14 cellular contexts compared by ENCODE assay signal in genomic region chr4:7195138-7195510, GRCh38. TPM values are rescaled to one million over a fixed set of nuclear protein-coding genes. Genes with fewer than 3 reads are reported as not detected.
DNase-seq lines count a peak whose midpoint lies in the region; ATAC-seq and TF ChIP-seq lines count a peak whose summit lies in the region.
"Had no signal": no experiment of that assay in that cellular context is flagged by ENCODE, and none has a peak within 500 bp of the region (broad histone marks: within the 10 kb centered on the region; RNA-seq: fewer than 3 reads in every experiment).

No MANE protein-coding gene starts in this region.

- no peak overlapping the region for H2AFZ ChIP-seq in PC-9

- peaks cover 0 to 2% (median 0%) of the 10 kb centered on the region in 11 donors for H3K9me3 Mint-ChIP-seq in naive thymus-derived CD4-positive, alpha-beta T cell
- H3K9me3 Mint-ChIP-seq: CD4-positive, alpha-beta T cell had no signal

- H3F3A ChIP-seq in PC-9 (ENCODE audit: insufficient read depth, low read depth), result peaks cover 35% of the 10 kb centered on the region

- CTCF ChIA-PET in PC-9 (lab: Charles Lee), result interaction anchor here (0.6 to 1.3 kb wide), 4 partner anchors 16 to 720 kb away, joined by 3 to 14 read pairs (median 4); no protein-coding TSS in a partner anchor
- CTCF ChIA-PET in naive thymus-derived CD4-positive, alpha-beta T cell (lab: Charles Lee), result interaction anchor here (1.0 kb wide), 1 partner anchor 607 kb away, joined by 3 read pairs; no protein-coding TSS in a partner anchor

- no peak for TF ChIP-seq CTCF in PC-9 (conservative IDR thresholded peaks at IDR 0.05)
- TF ChIP-seq CTCF in left lung (IDR thresholded peaks at IDR 0.05), result no peak
- TF ChIP-seq CTCF in spleen (IDR thresholded peaks at IDR 0.05 in 8 of 11, conservative IDR thresholded peaks at IDR 0.05 in 3 of 11), result no peak

- peak overlapping the region in 1 of 10 donors; percentile 16 for H3K4me3 Mint-ChIP-seq in naive thymus-derived CD4-positive, alpha-beta T cell
- H3K4me3 Mint-ChIP-seq: CD4-positive, alpha-beta T cell had no signal

- WGBS in spleen, 5 donors, result 78 to 92% (median 80%) methylated on average over 4 to 5 of the region's 5 CpGs

- intact Hi-C loops in PC-9 (cut with micrococcal nuclease; ENCODE audit: unreplicated experiment), result loop anchor here (5.0 kb wide), 4 partner anchors 87 to 987 kb away; no protein-coding TSS in a partner anchor
- intact Hi-C loops in left lung (cut with DNase I), result loop anchor here in 1 of 2 donors (10.0 kb wide), 1 partner anchor 530 kb away; no protein-coding TSS in a partner anchor
- intact Hi-C loops in spleen (cut with DNase I; ENCODE audit: low total_unique reads), result no loop called here
- intact Hi-C loops in naive thymus-derived CD4-positive, alpha-beta T cell (cut with micrococcal nuclease), result loop anchor here in 1 of 2 donors (5.0 kb wide), 1 partner anchor 142 kb away; no protein-coding TSS in a partner anchor

- H3K36me3 ChIP-seq in H7 (replicated peaks; ENCODE audit: control insufficient read depth, insufficient read depth, low read length) (no peaks in the 10 kb centered on the region), PC-9 (ENCODE audit: low read depth) (no peaks in the 10 kb centered on the region), left lung (no peaks in the 10 kb centered on the region), spleen (no peaks in the 10 kb centered on the region)
- no peaks in the 10 kb centered on the region for H3K36me3 ChIP-seq in naive thymus-derived CD4-positive, alpha-beta T cell (ENCODE audit: control insufficient read depth in 2 of 3, insufficient read depth in 3 of 3, low read length in 3 of 3)

- no peaks in the 10 kb centered on the region for H4K20me1 ChIP-seq in PC-9 (ENCODE audit: insufficient read depth)

- DNase-seq in H7 (peak; percentile 17), PC-9 (no peak), left lung (peak; percentile 29 to 37), spleen (peak; percentile 49), kidney glomerular epithelial cell (lab: John Stamatoyannopoulos, UW) (no peak), foreskin melanocyte (no peak)
- DNase-seq in naive thymus-derived CD4-positive, alpha-beta T cell, result no peak
- DNase-seq: CD4-positive, alpha-beta T cell; NCI-H1436; NCI-H2081 treated with DMSO at 0.1 percent for 48 hours; NK-92 treated with Interleukin-12 subunit alpha and Interleukin-12 subunit beta, amount 100 ng/mL, for 24 hours; OCI-M1 had no signal

- peaks cover 32 to 61% (median 47%) of the 10 kb centered on the region in 5 donors for H3K27me3 Mint-ChIP-seq in naive thymus-derived CD4-positive, alpha-beta T cell

- H3K27ac Mint-ChIP-seq in naive thymus-derived CD4-positive, alpha-beta T cell, result no peak overlapping the region
- H3K27ac Mint-ChIP-seq: CD4-positive, alpha-beta T cell had no signal

- H3K36me3 Mint-ChIP-seq in naive thymus-derived CD4-positive, alpha-beta T cell, result no peaks in the 10 kb centered on the region

- H3K9me3 ChIP-seq in PC-9 (ENCODE audit: insufficient read depth, low read depth), result no peaks in the 10 kb centered on the region
- no peaks in the 10 kb centered on the region for H3K9me3 ChIP-seq in left lung
- H3K9me3 ChIP-seq in spleen, result no peaks in the 10 kb centered on the region
- no peaks in the 10 kb centered on the region for H3K9me3 ChIP-seq in naive thymus-derived CD4-positive, alpha-beta T cell (ENCODE audit: control insufficient read depth in 2 of 3, low read length in 3 of 3)

- H3K4me1 ChIP-seq in PC-9 (replicated peaks; ENCODE audit: insufficient read depth) (peaks cover 62% of the 10 kb centered on the region), left lung (peaks cover 4 to 12% of the 10 kb centered on the region in 2 donors), spleen (peaks cover 5 to 21% (median 13%) of the 10 kb centered on the region in 6 donors)
- no peaks in the 10 kb centered on the region for H3K4me1 ChIP-seq in naive thymus-derived CD4-positive, alpha-beta T cell (ENCODE audit: control insufficient read depth in 2 of 2, insufficient read depth in 2 of 2, low read length in 2 of 2)

- no TSS peak for BruUV-seq in PC-9 (replicated peaks; lab: Mats Ljungman, UMichigan)

- peaks cover 18% of the 10 kb centered on the region; the same call in 1 of the 2 replicates for H3K79me2 ChIP-seq in PC-9 (ENCODE audit: low read depth)

- no peak for ATAC-seq in left lung
- ATAC-seq in HG02884 (IDR thresholded peaks at IDR 0.05; ENCODE audit: unreplicated experiment), result no peak
- no peak for ATAC-seq in naive thymus-derived CD4-positive, alpha-beta T cell

- H3K4me3 ChIP-seq in H7 (ENCODE audit: insufficient read depth, low read depth, low read length) (no peak overlapping the region), PC-9 (no peak overlapping the region), left lung (no peak overlapping the region), spleen (no peak overlapping the region)
- no peak overlapping the region for H3K4me3 ChIP-seq in naive thymus-derived CD4-positive, alpha-beta T cell (ENCODE audit: low read length)

- H3K27me3 ChIP-seq in H7 (ENCODE audit: control insufficient read depth, insufficient read depth, low read length), result peaks cover 20% of the 10 kb centered on the region
- H3K27me3 ChIP-seq in PC-9 (ENCODE audit: insufficient read depth, low read depth), result no peaks in the 10 kb centered on the region
- peaks cover 11 to 72% of the 10 kb centered on the region in 2 donors for H3K27me3 ChIP-seq in left lung
- H3K27me3 ChIP-seq in spleen (replicated peaks in 1 of 7), result peaks cover 0 to 100% (median 33%) of the 10 kb centered on the region in 7 donors
- H3K27me3 ChIP-seq in naive thymus-derived CD4-positive, alpha-beta T cell (ENCODE audit: control insufficient read depth in 2 of 2, insufficient read depth in 2 of 2, low read length in 2 of 2), result peaks cover 0 to 6% of the 10 kb centered on the region in 2 donors

- POLR2A ChIA-PET in PC-9 (lab: Charles Lee; ENCODE audit: unreplicated experiment), result no interaction called here
- POLR2A ChIA-PET in naive thymus-derived CD4-positive, alpha-beta T cell (lab: Charles Lee), result no interaction called here

- H3K4me1 Mint-ChIP-seq in naive thymus-derived CD4-positive, alpha-beta T cell, result peaks cover 0 to 4% (median 0%) of the 10 kb centered on the region in 7 donors

- no peaks in the 10 kb centered on the region for H3K9me2 ChIP-seq in PC-9 (ENCODE audit: insufficient read depth)

- H3K27ac ChIP-seq in PC-9, result peak overlapping the region; percentile 85
- no peak overlapping the region for H3K27ac ChIP-seq in left lung
- H3K27ac ChIP-seq in spleen, result no peak overlapping the region
- H3K27ac ChIP-seq in naive thymus-derived CD4-positive, alpha-beta T cell (ENCODE audit: low read depth, low read length), result no peak overlapping the region

- no peak for TF ChIP-seq POLR2A in spleen (IDR thresholded peaks at IDR 0.05)

- H3K4me2 ChIP-seq in PC-9, result peak overlapping the region; percentile 94

RNA-seq across cellular contexts. Expression of gene SORCS2, which starts 2.8 kb away (rescaled TPM):
- 2.0 and 4.9 TPM in 2 replicates for total RNA-seq in H7 (2014; rRNA removed; shearing (Covaris generic))
- total RNA-seq in PC-9 (2021) (20.7 and 25.8 TPM in 2 replicates), left lung (1 to 10 TPM; 6.5 to 9.6 TPM), spleen (1 to 10 TPM in 1 of 7 donors, under 1 TPM in 6; 0.33 to 1.6 (median 0.61) TPM)
- polyA plus RNA-seq in spleen, result under 1 TPM; 0.35 to 0.96 (median 0.52) TPM
- total RNA-seq in naive thymus-derived CD4-positive, alpha-beta T cell, result under 1 TPM in 1 of 5 experiments, not detected in 4; 0.10 TPM
- not detected for polyA plus RNA-seq in naive thymus-derived CD4-positive, alpha-beta T cell
- total RNA-seq: CD4-positive, alpha-beta T cell; G401 had no signal

Comparison
In these comparisons a context has a peak if more than half of its experiments do, and no peak if none do; other contexts are left out.
1. DNase-seq: peak in H7 (single experiment), left lung (2 of 2) and spleen (single experiment); none in PC-9 (0 of 2), kidney glomerular epithelial cell (single experiment), foreskin melanocyte (single experiment) and naive thymus-derived CD4-positive, alpha-beta T cell (0 of 9).